In genomic region chr11:16776716-16777115, GRCh38 we compare ENCODE assay signal across 18 cellular contexts. TPM values are rescaled to one million over a fixed set of nuclear protein-coding genes. Genes with fewer than 3 reads are reported as not detected.
A peak's percentile ranks its signal among the peaks of the same experiment; 100 is the strongest.
DNase-seq lines count a peak whose midpoint lies in the region; ATAC-seq, FAIRE-seq and TF ChIP-seq lines count a peak whose summit lies in the region.
"Had no signal": no experiment of that assay in that cellular context is flagged by ENCODE, and none has a peak within 500 bp of the region (broad histone marks: within the 10 kb centered on the region; RNA-seq: fewer than 3 reads in every experiment).

No MANE protein-coding gene starts in this region.

- H3K4me2 ChIP-seq in GM23248 (ENCODE audit: unreplicated experiment) (no peak overlapping the region), HepG2 (ENCODE audit: low read depth, low read length) (no peak overlapping the region)

- BruUV-seq in HepG2 (replicated peaks; lab: Mats Ljungman, UMichigan), result no TSS peak

- intact Hi-C loops in HepG2 (cut with micrococcal nuclease; ENCODE audit: unreplicated experiment), result no loop called here

- H3F3A ChIP-seq in GM23248 (ENCODE audit: insufficient read depth), result no peaks in the 10 kb centered on the region

- H3K4me1 ChIP-seq in GM23248 (ENCODE audit: insufficient read depth), result no peaks in the 10 kb centered on the region
- peaks cover 37% of the 10 kb centered on the region for H3K4me1 ChIP-seq in HepG2 (ENCODE audit: insufficient read depth, low read length)
- H3K4me1 ChIP-seq: left lung had no signal

- H2AFZ ChIP-seq in GM23248 (no peak overlapping the region), HepG2 (ENCODE audit: low read length) (no peak overlapping the region)

- TF ChIP-seq RAD21 in HepG2 (CRISPR knock-in tag; IDR thresholded peaks at IDR 0.05), result no peak

- POLR2A ChIA-PET in HepG2 (lab: Yijun Ruan, JAX), result no interaction called here

- H3K9me3 ChIP-seq in GM23248 (ENCODE audit: low read depth) (no peaks in the 10 kb centered on the region), HepG2 (ENCODE audit: low read length) (no peaks in the 10 kb centered on the region)
- H3K9me3 ChIP-seq: left lung had no signal

- no peak for TF ChIP-seq POLR2A in HepG2 (IDR thresholded peaks at IDR 0.05; ENCODE audit: insufficient read depth in 1 of 2, low read depth in 2 of 2, low read length in 2 of 2)

- H3K9ac ChIP-seq in GM23248, result no peak overlapping the region
- no peak overlapping the region for H3K9ac ChIP-seq in HepG2 (ENCODE audit: insufficient read depth, low read depth, low read length)

- TF ChIP-seq CTCF in HepG2 (CRISPR knock-in tag; IDR thresholded peaks at IDR 0.05) (no peak), foreskin fibroblast (IDR thresholded peaks at IDR 0.05; ENCODE audit: low read depth, low read length) (no peak)

- DNase-seq in GM23248 (peak; percentile 18), astrocyte of the hippocampus (ENCODE audit: low read depth, low spot score) (peak; percentile 95), iris pigment epithelial cell (ENCODE audit: low read depth) (peak; percentile 61), stromal cell of bone marrow (ENCODE audit: low read depth) (peak; percentile 48), HepG2 (ENCODE audit: low spot score) (no peak), foreskin fibroblast (no peak)
- DNase-seq: activated CD4-positive, alpha-beta T cell treated with anti-CD3 and anti-CD28 coated beads for 48 hours; activated gamma-delta T cell treated with Interleukin-2 at 50 U/mL for 16 hours; DMS153; left lung; NCI-H146; occipital lobe; stimulated activated CD4-positive, alpha-beta T cell treated with anti-CD3 and anti-CD28 coated beads, Interleukin-1b, Interleukin-23, amount 100 ng/mL, for 48 hours; stimulated activated naive CD8-positive, alpha-beta T cell treated with anti-CD3 and anti-CD28 coated beads, Interleukin-15, amount 100 ng/mL, for 72 hours; SW 1271 had no signal

- WGBS in GM23248 (ENCODE audit: low coverage in 1 of 2, low lambda C conversion rate in 2 of 2, missing lambda C conversion rate in 2 of 2), 2 experiments, result 22 to 23% methylated on average over 7 of the region's 7 CpGs
- 97% methylated on average over 7 of the region's 7 CpGs for WGBS in HepG2 (ENCODE audit: low lambda C conversion rate)

- in situ Hi-C loops in GM23248 (cut with MboI) (no loop called here), HepG2 (cut with HindIII; ENCODE audit: extremely low pct_ligation_motif_present, low pct_unique_long_range_greater_than_20kb) (no loop called here)

- no peaks in the 10 kb centered on the region for H4K20me1 ChIP-seq in GM23248 (ENCODE audit: insufficient read depth)
- H4K20me1 ChIP-seq in HepG2 (ENCODE audit: insufficient read depth, low read length), result no peaks in the 10 kb centered on the region

- FAIRE-seq in HepG2 (lab: Jason Lieb, UNC), result no peak
- FAIRE-seq: TTC549 had no signal

- H3K27me3 ChIP-seq in GM23248 (replicated peaks; ENCODE audit: insufficient read depth) (0 out of 2 replicates have a peak, but pooled peaks cover 3% of the 10 kb centered on the region), HepG2 (ENCODE audit: control insufficient read depth in 1 of 2, insufficient read depth in 2 of 2, low read length in 2 of 2) (no peaks in the 10 kb centered on the region)
- H3K27me3 ChIP-seq: left lung had no signal

- H3K9me2 ChIP-seq in GM23248 (ENCODE audit: insufficient read depth), result no peaks in the 10 kb centered on the region

- no peaks in the 10 kb centered on the region for H3K36me3 ChIP-seq in GM23248 (ENCODE audit: low read depth)
- H3K36me3 ChIP-seq in HepG2 (replicated peaks in 1 of 2; ENCODE audit: control insufficient read depth in 1 of 2, insufficient read depth in 2 of 2, low read length in 2 of 2), result peaks cover 5 to 6% of the 10 kb centered on the region in 2 experiments; a peak in 3 of 5 replicates

- TF ChIP-seq EP300 in HepG2 (IDR thresholded peaks at IDR 0.05; ENCODE audit: low read depth in 2 of 2, low read length in 2 of 2) (no peak), HepG2 (CRISPR knock-in tag; IDR thresholded peaks at IDR 0.05; ENCODE audit: borderline replicate concordance) (no peak)

- H3K79me2 ChIP-seq in GM23248 (ENCODE audit: insufficient read depth), result no peaks in the 10 kb centered on the region
- no peaks in the 10 kb centered on the region for H3K79me2 ChIP-seq in HepG2 (ENCODE audit: insufficient read depth, low read length)

- no peak for ATAC-seq in GM18868 (IDR thresholded peaks at IDR 0.05; ENCODE audit: unreplicated experiment)
- ATAC-seq in HepG2, result no peak
- ATAC-seq: left lung; stimulated activated naive CD8-positive, alpha-beta T cell treated with anti-CD3 and anti-CD28 coated beads, Interleukin-15, amount 100 ng/mL, for 72 hours had no signal

- CTCF ChIA-PET in HepG2 (lab: Yijun Ruan, JAX; ENCODE audit: low intra/inter-chr PET ratio, low total read pairs), result no interaction called here

- H3K4me3 ChIP-seq in GM23248 (no peak overlapping the region), HepG2 (replicated peaks in 1 of 3; ENCODE audit: insufficient read depth in 1 of 3, low read depth in 2 of 3, low read length in 3 of 3) (no peak overlapping the region), foreskin fibroblast (ENCODE audit: low read depth in 1 of 2, low read length in 2 of 2) (no peak overlapping the region)
- H3K4me3 ChIP-seq: left lung had no signal

- H3K27ac ChIP-seq in GM23248, result no peak overlapping the region
- H3K27ac ChIP-seq in HepG2 (ENCODE audit: extremely low read length, insufficient read depth, low read length), result no peak overlapping the region
- H3K27ac ChIP-seq: C4-2B, left lung had no signal

TF ChIP-seq in HepG2, 621 proteins besides CTCF, POLR2A, EP300 and RAD21 (continues in another document):
- no peak for TF ChIP-seq ZNF329 (CRISPR knock-in tag; IDR thresholded peaks at IDR 0.05; ENCODE audit: low read depth)
- TF ChIP-seq ERF (CRISPR knock-in tag; IDR thresholded peaks at IDR 0.05), result no peak
- TF ChIP-seq RFXAP (CRISPR knock-in tag; IDR thresholded peaks at IDR 0.05; ENCODE audit: borderline replicate concordance), result no peak
- TF ChIP-seq PPARG (CRISPR knock-in tag; conservative IDR thresholded peaks at IDR 0.05), result no peak
- no peak for TF ChIP-seq ZNF75D (CRISPR knock-in tag; IDR thresholded peaks at IDR 0.05; ENCODE audit: borderline replicate concordance)
- TF ChIP-seq ATM (IDR thresholded peaks at IDR 0.05; ENCODE audit: borderline replicate concordance), result no peak
- no peak for TF ChIP-seq PHB2 (IDR thresholded peaks at IDR 0.05; ENCODE audit: partially characterized antibody)

RNA-seq across cellular contexts. Expression of gene C11orf58, which starts 38.3 kb away (rescaled TPM):
- total RNA-seq in GM23248 (2014; rRNA removed; shearing (Covaris generic)), result 130 and 153 TPM in 2 replicates
- polyA plus RNA-seq in GM23248 (2016; fragmentation: Nextera tagmentation; extraction: Ambion mirVana), result 219 and 226 TPM in 2 replicates
- 167 and 271 TPM in 2 replicates for total RNA-seq in HepG2 (2016; rRNA removed; fragmentation: Illumina TruSeq; extraction: Trizol)
- 28.7 and 31.1 TPM in 2 replicates for total RNA-seq in HepG2 (2016; cell fraction: cytosol; rRNA removed; fragmentation: Illumina TruSeq; extraction: Trizol; ENCODE audit: low read depth)
- total RNA-seq in HepG2 (2016; cell fraction: insoluble cytoplasmic fraction; rRNA removed; fragmentation: Illumina TruSeq; extraction: Trizol), result 172 and 267 TPM in 2 replicates
- 54.6 and 66.3 TPM in 2 replicates for total RNA-seq in HepG2 (2016; cell fraction: membrane; rRNA removed; fragmentation: Illumina TruSeq; extraction: Trizol)
- 102 and 105 TPM in 2 replicates for total RNA-seq in HepG2 (2016; cell fraction: nucleus; rRNA removed; fragmentation: Illumina TruSeq; extraction: Trizol)
- 65.8 and 83.8 TPM in 2 replicates for polyA plus RNA-seq in HepG2 (2011; rRNA removed)
- 48.8 and 63.9 TPM in 2 replicates for polyA plus RNA-seq in HepG2 (2011; cell fraction: cytosol; rRNA removed)
- polyA plus RNA-seq in HepG2 (2011; cell fraction: nucleus; rRNA removed), result 32.9 and 41.1 TPM in 2 replicates
- 122 and 187 TPM in 2 replicates for polyA plus RNA-seq in HepG2 (2012)
- 28.9 and 36.4 TPM in 2 replicates for polyA plus RNA-seq in HepG2 (2016; cell fraction: cytosol; fragmentation: Illumina TruSeq; extraction: Trizol; ENCODE audit: low read depth)
- polyA plus RNA-seq in HepG2 (2016; cell fraction: insoluble cytoplasmic fraction; fragmentation: Illumina TruSeq; extraction: Trizol; ENCODE audit: low read depth), result 352 and 397 TPM in 2 replicates
- 50.7 and 60.3 TPM in 2 replicates for polyA plus RNA-seq in HepG2 (2016; cell fraction: membrane; fragmentation: Illumina TruSeq; extraction: Trizol; ENCODE audit: low read depth)
- 149 and 156 TPM in 2 replicates for polyA plus RNA-seq in HepG2 (2016; cell fraction: nucleus; fragmentation: Illumina TruSeq; extraction: Trizol; ENCODE audit: insufficient read depth, low read depth)
- 55.1 and 86.4 TPM in 2 replicates for polyA minus RNA-seq in HepG2 (2011; rRNA and poly(A)+ RNA removed; ENCODE audit: low replicate concordance)
- 84.8 and 85.0 TPM in 2 replicates for polyA minus RNA-seq in HepG2 (2011; cell fraction: cytosol; rRNA and poly(A)+ RNA removed)
- polyA minus RNA-seq in HepG2 (2011; cell fraction: nucleus; rRNA and poly(A)+ RNA removed), result 86.7 and 87.2 TPM in 2 replicates

Comparison
In these comparisons a context has a peak if more than half of its experiments do, and no peak if none do; other contexts are left out.
1. DNase-seq: peak in GM23248 (single experiment), astrocyte of the hippocampus (single experiment), iris pigment epithelial cell (single experiment) and stromal cell of bone marrow (single experiment); none in HepG2 (single experiment) and foreskin fibroblast (0 of 2).